13 cellular contexts compared by ENCODE assay signal in the genomic region with DNA sequence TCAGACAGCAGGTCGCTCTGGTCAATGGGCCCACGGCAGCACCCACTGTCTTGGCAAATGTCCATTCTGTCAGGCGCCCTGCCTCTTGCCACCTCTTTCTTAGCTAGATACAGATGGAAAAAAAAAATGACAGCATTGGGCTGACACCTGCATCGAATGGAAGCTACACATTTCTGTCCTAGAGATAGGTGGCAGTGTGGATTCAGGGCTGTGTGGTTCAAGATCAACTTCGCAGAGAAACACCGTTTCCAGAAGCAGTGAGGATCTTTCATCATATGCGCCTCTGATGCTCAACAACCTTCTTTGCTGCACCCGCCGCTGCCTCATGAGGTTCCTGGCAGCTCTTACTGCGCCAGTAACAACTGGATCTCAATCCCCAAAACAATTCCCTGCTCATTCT.
DNase-seq lines count a peak whose midpoint lies in the region; ATAC-seq and TF ChIP-seq lines count a peak whose summit lies in the region.
"Had no signal": no experiment of that assay in that cellular context is flagged by ENCODE, and none has a peak within 500 bp of the region (broad histone marks: within the 10 kb centered on the region; RNA-seq: fewer than 3 reads in every experiment).

No MANE protein-coding gene starts in this region.

- H3K9ac ChIP-seq in Karpas-422 (ENCODE audit: low read length), result no peak overlapping the region

- H3K9me2 ChIP-seq in Karpas-422 (replicated peaks; ENCODE audit: insufficient read depth, low read length), result no peaks in the 10 kb centered on the region

- H3K9me3 ChIP-seq in Karpas-422 (ENCODE audit: low read length), result no peaks in the 10 kb centered on the region
- H3K9me3 ChIP-seq: right atrium auricular region, SJSA1 had no signal

- peaks cover 10% of the 10 kb centered on the region for H3K4me1 ChIP-seq in Karpas-422 (ENCODE audit: low read length)
- H3K4me1 ChIP-seq: right atrium auricular region, SJSA1 had no signal

- DNase-seq in EH (ENCODE audit: low read depth), result peak; percentile 14
- peak; percentile 70 for DNase-seq in Karpas-422
- peak; percentile 10 for DNase-seq in medulla oblongata (ENCODE audit: extremely low spot score)
- no peak for DNase-seq in stimulated activated CD8-positive, alpha-beta memory T cell treated with anti-CD3 and anti-CD28 coated beads, Interleukin-4, amount 100 ng/mL, for 48 hours
- DNase-seq in stimulated activated CD4-positive, alpha-beta T cell treated with anti-CD3 and anti-CD28 coated beads, Interleukin-15, amount 100 ng/mL, for 24 hours, result no peak
- DNase-seq: activated CD4-positive, alpha-beta T cell treated with anti-CD3 and anti-CD28 coated beads for 1 hour; NCI-H2029 treated with DMSO at 0.1 percent for 48 hours had no signal

- peak; percentile 63; the same call in 2 of the 3 replicates for ATAC-seq in SK-N-SH treated with all-trans-retinoic acid at 6 μM for 48 hours
- no peak for ATAC-seq in activated CD4-positive, CD25-positive, alpha-beta regulatory T cell treated with anti-CD3 and anti-CD28 coated beads, Interleukin-2, amount 50 U/mL, for 24 hours

- no peak overlapping the region for H2AFZ ChIP-seq in Karpas-422 (ENCODE audit: low read length)

- H3K79me2 ChIP-seq in Karpas-422 (ENCODE audit: low read length), result no peaks in the 10 kb centered on the region

- H3K4me2 ChIP-seq in Karpas-422 (ENCODE audit: low read depth, low read length, poor library complexity, severe bottlenecking), result no peak overlapping the region

- no peaks in the 10 kb centered on the region for H4K20me1 ChIP-seq in Karpas-422 (ENCODE audit: insufficient read depth, low read depth, low read length)

- H3K27me3 ChIP-seq in Karpas-422 (ENCODE audit: low read length), result no peaks in the 10 kb centered on the region
- H3K27me3 ChIP-seq: right atrium auricular region, SJSA1 had no signal

- H3K27ac ChIP-seq in Karpas-422 (ENCODE audit: low read length), result no peak overlapping the region
- H3K27ac ChIP-seq: epithelial cell of prostate, HL-60, right atrium auricular region, SJSA1 had no signal

- H3K4me3 ChIP-seq in Karpas-422 (ENCODE audit: low read length), result no peak overlapping the region
- H3K4me3 ChIP-seq: right atrium auricular region, SJSA1 had no signal

- H3K36me3 ChIP-seq in Karpas-422 (ENCODE audit: insufficient read depth, low read length), result no peaks in the 10 kb centered on the region
- H3K36me3 ChIP-seq: right atrium auricular region, SJSA1 had no signal

TF ChIP-seq in SK-N-SH treated with all-trans-retinoic acid at 6 μM for 48 hours, 23 proteins besides CTCF, POLR2A, EP300 and RAD21:
- TF ChIP-seq, protein P1, sequence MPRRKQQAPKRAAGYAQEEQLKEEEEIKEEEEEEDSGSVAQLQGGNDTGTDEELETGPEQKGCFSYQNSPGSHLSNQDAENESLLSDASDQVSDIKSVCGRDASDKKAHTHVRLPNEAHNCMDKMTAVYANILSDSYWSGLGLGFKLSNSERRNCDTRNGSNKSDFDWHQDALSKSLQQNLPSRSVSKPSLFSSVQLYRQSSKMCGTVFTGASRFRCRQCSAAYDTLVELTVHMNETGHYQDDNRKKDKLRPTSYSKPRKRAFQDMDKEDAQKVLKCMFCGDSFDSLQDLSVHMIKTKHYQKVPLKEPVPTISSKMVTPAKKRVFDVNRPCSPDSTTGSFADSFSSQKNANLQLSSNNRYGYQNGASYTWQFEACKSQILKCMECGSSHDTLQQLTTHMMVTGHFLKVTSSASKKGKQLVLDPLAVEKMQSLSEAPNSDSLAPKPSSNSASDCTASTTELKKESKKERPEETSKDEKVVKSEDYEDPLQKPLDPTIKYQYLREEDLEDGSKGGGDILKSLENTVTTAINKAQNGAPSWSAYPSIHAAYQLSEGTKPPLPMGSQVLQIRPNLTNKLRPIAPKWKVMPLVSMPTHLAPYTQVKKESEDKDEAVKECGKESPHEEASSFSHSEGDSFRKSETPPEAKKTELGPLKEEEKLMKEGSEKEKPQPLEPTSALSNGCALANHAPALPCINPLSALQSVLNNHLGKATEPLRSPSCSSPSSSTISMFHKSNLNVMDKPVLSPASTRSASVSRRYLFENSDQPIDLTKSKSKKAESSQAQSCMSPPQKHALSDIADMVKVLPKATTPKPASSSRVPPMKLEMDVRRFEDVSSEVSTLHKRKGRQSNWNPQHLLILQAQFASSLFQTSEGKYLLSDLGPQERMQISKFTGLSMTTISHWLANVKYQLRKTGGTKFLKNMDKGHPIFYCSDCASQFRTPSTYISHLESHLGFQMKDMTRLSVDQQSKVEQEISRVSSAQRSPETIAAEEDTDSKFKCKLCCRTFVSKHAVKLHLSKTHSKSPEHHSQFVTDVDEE (CRISPR knock-in tag; IDR thresholded peaks at IDR 0.05), result no peak
- TF ChIP-seq ZNF565 (CRISPR knock-in tag; conservative IDR thresholded peaks at IDR 0.05; ENCODE audit: low read depth) (no peak), SNAI2 (CRISPR knock-in tag; IDR thresholded peaks at IDR 0.05) (no peak), TOX (CRISPR knock-in tag; IDR thresholded peaks at IDR 0.05; ENCODE audit: borderline replicate concordance) (no peak), PPARA (CRISPR knock-in tag; IDR thresholded peaks at IDR 0.05; ENCODE audit: borderline replicate concordance) (no peak), ZC3H10 (CRISPR knock-in tag; IDR thresholded peaks at IDR 0.05) (no peak), ARNTL (CRISPR knock-in tag; IDR thresholded peaks at IDR 0.05; ENCODE audit: borderline replicate concordance, low read depth) (no peak), BACH2 (CRISPR knock-in tag; IDR thresholded peaks at IDR 0.05; ENCODE audit: borderline replicate concordance) (no peak), ISL1 (CRISPR knock-in tag; IDR thresholded peaks at IDR 0.05) (no peak), RARB (CRISPR knock-in tag; IDR thresholded peaks at IDR 0.05) (no peak), OSR1 (CRISPR knock-in tag; IDR thresholded peaks at IDR 0.05) (no peak), ZFP3 (CRISPR knock-in tag; IDR thresholded peaks at IDR 0.05) (no peak), ZFP30 (CRISPR knock-in tag; IDR thresholded peaks at IDR 0.05) (no peak), CSDC2 (CRISPR knock-in tag; IDR thresholded peaks at IDR 0.05) (no peak)
- TF ChIP-seq, protein P2, sequence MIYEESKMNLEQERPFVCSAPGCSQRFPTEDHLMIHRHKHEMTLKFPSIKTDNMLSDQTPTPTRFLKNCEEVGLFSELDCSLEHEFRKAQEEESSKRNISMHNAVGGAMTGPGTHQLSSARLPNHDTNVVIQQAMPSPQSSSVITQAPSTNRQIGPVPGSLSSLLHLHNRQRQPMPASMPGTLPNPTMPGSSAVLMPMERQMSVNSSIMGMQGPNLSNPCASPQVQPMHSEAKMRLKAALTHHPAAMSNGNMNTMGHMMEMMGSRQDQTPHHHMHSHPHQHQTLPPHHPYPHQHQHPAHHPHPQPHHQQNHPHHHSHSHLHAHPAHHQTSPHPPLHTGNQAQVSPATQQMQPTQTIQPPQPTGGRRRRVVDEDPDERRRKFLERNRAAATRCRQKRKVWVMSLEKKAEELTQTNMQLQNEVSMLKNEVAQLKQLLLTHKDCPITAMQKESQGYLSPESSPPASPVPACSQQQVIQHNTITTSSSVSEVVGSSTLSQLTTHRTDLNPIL (CRISPR knock-in tag; IDR thresholded peaks at IDR 0.05; ENCODE audit: low read depth), result no peak

Comparison
In these comparisons a context has a peak if more than half of its experiments do, and no peak if none do; other contexts are left out.
1. DNase-seq: peak in EH (single experiment), Karpas-422 (single experiment) and medulla oblongata (single experiment); none in stimulated activated CD8-positive, alpha-beta memory T cell treated with anti-CD3 and anti-CD28 coated beads, Interleukin-4, amount 100 ng/mL, for 48 hours (single experiment) and stimulated activated CD4-positive, alpha-beta T cell treated with anti-CD3 and anti-CD28 coated beads, Interleukin-15, amount 100 ng/mL, for 24 hours (single experiment).